19 cellular contexts compared by ENCODE assay signal in the genomic region with DNA sequence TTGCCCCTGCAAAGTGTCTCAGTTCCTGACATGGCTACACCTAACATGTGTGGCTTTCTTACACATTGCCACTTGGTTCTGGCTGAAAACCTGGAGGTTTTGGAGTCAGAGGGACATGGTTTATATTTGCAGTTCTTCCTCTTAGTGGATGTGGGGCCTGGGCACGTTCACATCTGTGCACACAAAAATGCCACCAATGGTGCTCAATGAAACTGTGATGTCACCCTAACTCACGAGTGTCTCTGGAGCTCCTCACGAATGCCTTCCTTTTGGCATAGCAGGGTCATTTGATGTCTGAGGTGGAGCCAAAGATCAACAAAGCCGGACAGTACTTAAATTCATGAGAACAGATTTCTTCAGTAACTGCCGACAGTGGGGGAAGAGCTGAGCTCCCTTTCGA.
"Had no signal": no experiment of that assay in that cellular context is flagged by ENCODE, and none has a peak within 500 bp of the region (broad histone marks: within the 10 kb centered on the region; RNA-seq: fewer than 3 reads in every experiment).

No MANE protein-coding gene starts in this region.

- H3K9me3 ChIP-seq: gastrocnemius medialis, heart right ventricle, mucosa of descending colon, neutrophil, suprapubic skin, thyroid gland, upper lobe of left lung, uterus had no signal

- DNase-seq: cortex of kidney; effector memory CD4-positive, alpha-beta T cell; gastrocnemius medialis; heart right ventricle; hypothalamus; mammary epithelial cell; mucosa of descending colon; naive thymus-derived CD8-positive, alpha-beta T cell; small intestine; stimulated activated CD4-positive, alpha-beta T cell treated with anti-CD3 and anti-CD28 coated beads, Interleukin-2, amount 100 ng/mL, for 48 hours; stimulated activated naive CD4-positive, alpha-beta T cell treated with Interleukin-2 at 50 U/mL for 16 hours; thyroid gland; upper lobe of left lung; uterus had no signal

- H3K4me1 Mint-ChIP-seq: naive thymus-derived CD8-positive, alpha-beta T cell had no signal

- H3K36me3 ChIP-seq: gastrocnemius medialis, heart right ventricle, neutrophil, suprapubic skin, thyroid gland, upper lobe of left lung, uterus had no signal

- H3K4me3 Mint-ChIP-seq: naive thymus-derived CD8-positive, alpha-beta T cell had no signal

- H3K27ac Mint-ChIP-seq: naive thymus-derived CD8-positive, alpha-beta T cell had no signal

- ATAC-seq: esophagus mucosa; gastrocnemius medialis; heart right ventricle; left lobe of liver; mucosa of descending colon; naive thymus-derived CD8-positive, alpha-beta T cell had no signal

- H3K36me3 Mint-ChIP-seq: naive thymus-derived CD8-positive, alpha-beta T cell had no signal

- H3K27me3 ChIP-seq: dorsolateral prefrontal cortex, gastrocnemius medialis, heart right ventricle, neutrophil, suprapubic skin, thyroid gland, upper lobe of left lung, uterus had no signal

- H3K4me1 ChIP-seq: gastrocnemius medialis, thyroid gland, upper lobe of left lung, uterus had no signal

- H3K4me3 ChIP-seq: dorsolateral prefrontal cortex, gastrocnemius medialis, heart right ventricle, mucosa of descending colon, suprapubic skin, thyroid gland, upper lobe of left lung, uterus had no signal

- H3K27ac ChIP-seq: dorsolateral prefrontal cortex, gastrocnemius medialis, heart right ventricle, neutrophil, suprapubic skin, thyroid gland, upper lobe of left lung, uterus had no signal
